ENCODE assay signal across 8 cellular contexts in genomic region chr12:128818065-128819022, GRCh38. TPM values are rescaled to one million over a fixed set of nuclear protein-coding genes. Genes with fewer than 3 reads are reported as not detected.
DNase-seq lines count a peak whose midpoint lies in the region; ATAC-seq and TF ChIP-seq lines count a peak whose summit lies in the region.

No MANE protein-coding gene starts in this region.

- H3K9ac ChIP-seq in adipocyte (ENCODE audit: low read length) = peak overlapping the region; percentile 62

- peak; percentile 54 for DNase-seq in A172 (ENCODE audit: low spot score)
- peak; percentile 17 for DNase-seq in adipocyte (ENCODE audit: low read depth)
- DNase-seq in left lung = no peak
- DNase-seq in stimulated activated naive CD4-positive, alpha-beta T cell (lab: John Stamatoyannopoulos, UW) = no peak
- DNase-seq in amygdala (lab: John Stamatoyannopoulos, UW) = no peak
- DNase-seq in effector CD4-positive, alpha-beta T cell = no peak

- H3K36me3 ChIP-seq in adipocyte (ENCODE audit: control insufficient read depth, insufficient read depth, low read length, severe bottlenecking) (no peaks in the 10 kb centered on the region), left lung (peaks cover 0 to 16% of the 10 kb centered on the region in 2 donors)

- peaks cover 64% of the 10 kb centered on the region for H3K4me1 ChIP-seq in adipocyte (ENCODE audit: control insufficient read depth, insufficient read depth, low read length)
- H3K4me1 ChIP-seq in left lung = peaks cover 19 to 74% of the 10 kb centered on the region in 2 donors

- H3K4me3 ChIP-seq in adipocyte (ENCODE audit: low read length) (peak overlapping the region; percentile 27), left lung (no peak overlapping the region)

- H3K27me3 ChIP-seq in adipocyte (replicated peaks; ENCODE audit: control insufficient read depth, insufficient read depth, low read length) = no peaks in the 10 kb centered on the region
- no peaks in the 10 kb centered on the region for H3K27me3 ChIP-seq in left lung

- peak overlapping the region; percentile 21 to 92 for H3K27ac ChIP-seq in left lung

- ATAC-seq in GM18870 (IDR thresholded peaks at IDR 0.05; ENCODE audit: unreplicated experiment) (peak; percentile 36), HG03135 (IDR thresholded peaks at IDR 0.05; ENCODE audit: unreplicated experiment) (peak; percentile 28), left lung (peak; percentile 12)

- intact Hi-C loops in left lung (cut with DNase I) = no loop called here

- H3K9me3 ChIP-seq in adipocyte (ENCODE audit: control insufficient read depth, low read length) = no peaks in the 10 kb centered on the region
- no peaks in the 10 kb centered on the region for H3K9me3 ChIP-seq in left lung

- TF ChIP-seq CTCF in left lung (IDR thresholded peaks at IDR 0.05) = no peak

RNA-seq across cellular contexts. Expression of gene SLC15A4, which starts 5.4 kb away (rescaled TPM):
- total RNA-seq in A172 (2014; rRNA removed; shearing (Covaris generic)) = 26.7 and 30.3 TPM in 2 replicates
- total RNA-seq in left lung = 10 to 100 TPM; 29.6 to 38.2 TPM

RNA-seq across cellular contexts. Expression of gene GLT1D1, which starts 34.9 kb away (rescaled TPM):
- total RNA-seq in A172 (2014; rRNA removed; shearing (Covaris generic)) = not detected in 2 replicates
- 10 to 100 TPM in 1 of 2 donors, 1 to 10 TPM in 1; 1.0 to 17.6 TPM for total RNA-seq in left lung

Comparison
In these comparisons a context has a peak if more than half of its experiments do, and no peak if none do; other contexts are left out.
1. DNase-seq: peak in A172 (single experiment) and adipocyte (single experiment); none in left lung (0 of 2), stimulated activated naive CD4-positive, alpha-beta T cell (0 of 6), amygdala (0 of 56) and effector CD4-positive, alpha-beta T cell (single experiment).
2. Peak in every context shown above with its lines, with median percentiles within 50 percentile points of each other: ATAC-seq.